17 cellular contexts compared by ENCODE assay signal in genomic region chr3:54343495-54343894, GRCh38.
DNase-seq lines count a peak whose midpoint lies in the region; ATAC-seq, FAIRE-seq and TF ChIP-seq lines count a peak whose summit lies in the region.
"Had no signal": no experiment of that assay in that cellular context is flagged by ENCODE, and none has a peak within 500 bp of the region (broad histone marks: within the 10 kb centered on the region; RNA-seq: fewer than 3 reads in every experiment).

No MANE protein-coding gene starts in this region.

- no peak overlapping the region for H2BK15ac ChIP-seq in H1 (ENCODE audit: low read length)

- no peak overlapping the region for H2BK120ac ChIP-seq in H1 (replicated peaks; ENCODE audit: low read depth, low read length)

- FAIRE-seq in H1 (lab: Jason Lieb, UNC): no peak
- FAIRE-seq: G401.6, GM12878, GM19239, H54 had no signal

- no peak for TF ChIP-seq RAD21 in H1 (IDR thresholded peaks at IDR 0.05 in 1 of 2, conservative IDR thresholded peaks at IDR 0.05 in 1 of 2; ENCODE audit: low read depth in 2 of 2, low read length in 2 of 2)

- no peak overlapping the region for H3K18ac ChIP-seq in H1 (ENCODE audit: extremely low read depth, low read length)

- TF ChIP-seq CTCF in GM23338 (conservative IDR thresholded peaks at IDR 0.05; ENCODE audit: low read depth in 2 of 2): no peak
- TF ChIP-seq CTCF in H1 (IDR thresholded peaks at IDR 0.05; ENCODE audit: control extremely low read depth in 1 of 3, insufficient read depth in 1 of 3, low read depth in 1 of 3, low read length in 3 of 3): no peak
- TF ChIP-seq CTCF in nephron progenitor cell (IDR thresholded peaks at IDR 0.05): no peak

- no peaks in the 10 kb centered on the region for H4K20me1 ChIP-seq in GM23338 (replicated peaks; ENCODE audit: insufficient read depth)
- H4K20me1 ChIP-seq in H1 (replicated peaks in 1 of 2; ENCODE audit: control insufficient read depth in 1 of 2, insufficient read depth in 2 of 2, low read length in 2 of 2): no peaks in the 10 kb centered on the region

- no peak overlapping the region for H3K23ac ChIP-seq in H1 (ENCODE audit: insufficient read length)

- intact Hi-C loops in head of caudate nucleus (cut with DNase I): no loop called here

- H3K36me3 Mint-ChIP-seq in GM23338 (ENCODE audit: low read depth): no peaks in the 10 kb centered on the region
- H3K36me3 Mint-ChIP-seq in nephron progenitor cell (ENCODE audit: low read depth): no peaks in the 10 kb centered on the region
- H3K36me3 Mint-ChIP-seq: CD14-positive monocyte had no signal

- TF ChIP-seq EP300 in H1 (IDR thresholded peaks at IDR 0.05; ENCODE audit: borderline replicate concordance in 1 of 2, low read depth in 2 of 2, low read length in 2 of 2): no peak

- H2AK5ac ChIP-seq in H1 (ENCODE audit: low read depth, low read length): no peak overlapping the region

- H3K27ac ChIP-seq in GM23338 (ENCODE audit: low read depth) (no peak overlapping the region), H1 (ENCODE audit: low read depth, low read length) (no peak overlapping the region)
- H3K27ac ChIP-seq: GM23248 had no signal

- H2AFZ ChIP-seq in GM23338 (no peak overlapping the region), H1 (ENCODE audit: low read length) (no peak overlapping the region)
- H2AFZ ChIP-seq: GM23248 had no signal

- no peak overlapping the region for H3K56ac ChIP-seq in H1 (replicated peaks; ENCODE audit: insufficient read length, low read depth, low read length)

- POLR2A ChIA-PET in H1 (lab: Charles Lee; ENCODE audit: partially characterized antibody): no interaction called here

- no peak for TF ChIP-seq POLR2A in H1 (IDR thresholded peaks at IDR 0.05; ENCODE audit: control extremely low read depth in 1 of 2, low read depth in 2 of 2, low read length in 2 of 2)

- no peak overlapping the region for H2BK5ac ChIP-seq in H1 (ENCODE audit: low read depth, low read length)

- no peaks in the 10 kb centered on the region for H3K36me3 ChIP-seq in GM23338 (ENCODE audit: insufficient read depth)
- no peaks in the 10 kb centered on the region for H3K36me3 ChIP-seq in H1 (ENCODE audit: control insufficient read depth in 2 of 4, insufficient read depth in 4 of 4, low read length in 3 of 4)
- H3K36me3 ChIP-seq: HAP-1 had no signal

- H3K23me2 ChIP-seq in H1 (ENCODE audit: low read depth, low read length): no peaks in the 10 kb centered on the region; the same call in 1 of the 2 replicates

- H3K79me2 ChIP-seq in GM23338 (replicated peaks; ENCODE audit: insufficient read depth) (no peaks in the 10 kb centered on the region), H1 (ENCODE audit: control insufficient read depth in 1 of 2, insufficient read depth in 2 of 2, low read length in 2 of 2) (no peaks in the 10 kb centered on the region)

- no peaks in the 10 kb centered on the region for H3K9me3 ChIP-seq in H1 (ENCODE audit: insufficient read depth in 2 of 2, low read depth in 1 of 2, low read length in 1 of 2)
- H3K9me3 ChIP-seq: HAP-1 had no signal

- H2BK12ac ChIP-seq in H1 (ENCODE audit: low read depth, low read length): 0 out of 2 replicates have a peak overlapping the region, but pooled peaks have one; percentile 17

- WGBS in H1 (ENCODE audit: extremely low coverage in 1 of 2, insufficient coverage in 1 of 2, insufficient read length in 1 of 2, insufficient replicate concordance in 2 of 2, low coverage in 1 of 2, low lambda C conversion rate in 2 of 2, missing lambda C conversion rate in 1 of 2), 2 experiments: 80% methylated on average over 1 of the region's 1 CpG; no CpG with 5 or more reads in 1 of the 2 experiments

- H3K27me3 ChIP-seq in GM23338 (ENCODE audit: insufficient read depth) (no peaks in the 10 kb centered on the region), H1 (replicated peaks in 1 of 4; ENCODE audit: control insufficient read depth in 3 of 4, extremely low read depth in 1 of 4, insufficient read depth in 3 of 4, low read length in 3 of 4) (no peaks in the 10 kb centered on the region; a peak in 1 of 7 replicates)

- H3K4me1 Mint-ChIP-seq in GM23338: peaks cover 32% of the 10 kb centered on the region
- peaks cover 74% of the 10 kb centered on the region for H3K4me1 Mint-ChIP-seq in nephron progenitor cell
- H3K4me1 Mint-ChIP-seq: CD14-positive monocyte; CD8-positive, alpha-beta memory T cell had no signal

- ATAC-seq in GM23338: peak; percentile 42
- ATAC-seq: GM12878 had no signal

- no peak overlapping the region for H3K4me3 Mint-ChIP-seq in GM23338
- peak overlapping the region; percentile 35 for H3K4me3 Mint-ChIP-seq in nephron progenitor cell
- H3K4me3 Mint-ChIP-seq: CD4-positive, alpha-beta T cell; CD8-positive, alpha-beta memory T cell had no signal

- H3K4me1 ChIP-seq in GM23338 (ENCODE audit: insufficient read depth) (peaks cover 16% of the 10 kb centered on the region), H1 (replicated peaks in 1 of 4; ENCODE audit: control insufficient read depth in 3 of 4, insufficient read depth in 4 of 4, low read length in 3 of 4) (peaks cover 0 to 8% (median 3%) of the 10 kb centered on the region in 4 experiments; a peak in 2 of 7 replicates)

- H4K8ac ChIP-seq in H1 (ENCODE audit: extremely low read depth, insufficient read depth, low read length): no peak overlapping the region

- H3F3A ChIP-seq in GM23338 (replicated peaks; ENCODE audit: low read depth): no peaks in the 10 kb centered on the region

- no peak overlapping the region for H3K27ac Mint-ChIP-seq in GM23338
- peak overlapping the region; percentile 41 for H3K27ac Mint-ChIP-seq in nephron progenitor cell
- H3K27ac Mint-ChIP-seq: CD14-positive monocyte; CD4-positive, alpha-beta T cell; CD8-positive, alpha-beta memory T cell had no signal

- H3K4me3 ChIP-seq in GM23338 (no peak overlapping the region), H1 (ENCODE audit: extremely low read depth in 1 of 4, insufficient read depth in 2 of 4, low read depth in 3 of 4, low read length in 4 of 4) (no peak overlapping the region)
- H3K4me3 ChIP-seq: GM12878, GM23248, HAP-1 had no signal

- H3K9me3 Mint-ChIP-seq in GM23338 (no peaks in the 10 kb centered on the region), nephron progenitor cell (no peaks in the 10 kb centered on the region)
- H3K9me3 Mint-ChIP-seq: CD4-positive, alpha-beta T cell had no signal

- peaks cover 6% of the 10 kb centered on the region for H3K27me3 Mint-ChIP-seq in GM23338 (ENCODE audit: insufficient read depth, low read depth, poor library complexity)
- H3K27me3 Mint-ChIP-seq in nephron progenitor cell (ENCODE audit: low read depth, poor library complexity): no peaks in the 10 kb centered on the region
- H3K27me3 Mint-ChIP-seq: CD8-positive, alpha-beta memory T cell had no signal

- H3K9ac ChIP-seq in H1 (replicated peaks in 1 of 4; ENCODE audit: extremely low read depth in 1 of 4, low read depth in 3 of 4, low read length in 3 of 4): no peak overlapping the region
- H3K9ac ChIP-seq: GM23248 had no signal

- H3K79me1 ChIP-seq in H1 (ENCODE audit: low read depth, low read length): no peaks in the 10 kb centered on the region

- no peak overlapping the region for H3K14ac ChIP-seq in H1 (ENCODE audit: insufficient read length)

- DNase-seq in GM23338 (ENCODE audit: low spot score) (no peak), H1 (ENCODE audit: low read depth in 1 of 2, low spot score in 2 of 2) (no peak), nephron progenitor cell (no peak), head of caudate nucleus (no peak), COR-L47 (lab: John Stamatoyannopoulos, UW) (no peak), epidermal melanocyte (ENCODE audit: insufficient read length, low spot score) (no peak)
- DNase-seq: Calu3; CD4-positive, alpha-beta T cell; CD8-positive, alpha-beta memory T cell; DND-41; GM23248 had no signal

- peak overlapping the region; percentile 63; the same call in 1 of the 2 replicates for H2BK20ac ChIP-seq in H1 (ENCODE audit: low read length)

- H3K4me2 ChIP-seq in GM23338 (no peak overlapping the region), H1 (ENCODE audit: insufficient read depth in 1 of 2, low read depth in 2 of 2, low read length in 2 of 2) (no peak overlapping the region)

- H4K5ac ChIP-seq in H1 (ENCODE audit: insufficient read length, low read depth, low read length): no peak overlapping the region

- H3K4ac ChIP-seq in H1 (replicated peaks; ENCODE audit: insufficient read length, low read depth, low read length): no peak overlapping the region

- no peak overlapping the region for H4K91ac ChIP-seq in H1 (replicated peaks; ENCODE audit: insufficient read length, low read length)

- H3K9me2 ChIP-seq in GM23338 (ENCODE audit: insufficient read depth): 0 out of 2 replicates have a peak, but pooled peaks cover 3% of the 10 kb centered on the region

- CTCF ChIA-PET in H1 (lab: Charles Lee; ENCODE audit: partially characterized antibody): no interaction called here

TF ChIP-seq in GM23338, 12 proteins besides CTCF, POLR2A, EP300 and RAD21:
- TF ChIP-seq ETS1 (IDR thresholded peaks at IDR 0.05) (no peak), CREB1 (CRISPR knock-in tag; IDR thresholded peaks at IDR 0.05; ENCODE audit: low read depth) (no peak), NANOG (IDR thresholded peaks at IDR 0.05; ENCODE audit: borderline replicate concordance) (no peak)

TF ChIP-seq in H1, 55 proteins besides CTCF, POLR2A, EP300 and RAD21:
- TF ChIP-seq TEAD4 (IDR thresholded peaks at IDR 0.05; ENCODE audit: low read depth, low read length) (peak; percentile 53; the same call in 1 of the 2 replicates), YY1 (IDR thresholded peaks at IDR 0.05; ENCODE audit: low read depth, low read length) (no peak)
